In the genomic region with DNA sequence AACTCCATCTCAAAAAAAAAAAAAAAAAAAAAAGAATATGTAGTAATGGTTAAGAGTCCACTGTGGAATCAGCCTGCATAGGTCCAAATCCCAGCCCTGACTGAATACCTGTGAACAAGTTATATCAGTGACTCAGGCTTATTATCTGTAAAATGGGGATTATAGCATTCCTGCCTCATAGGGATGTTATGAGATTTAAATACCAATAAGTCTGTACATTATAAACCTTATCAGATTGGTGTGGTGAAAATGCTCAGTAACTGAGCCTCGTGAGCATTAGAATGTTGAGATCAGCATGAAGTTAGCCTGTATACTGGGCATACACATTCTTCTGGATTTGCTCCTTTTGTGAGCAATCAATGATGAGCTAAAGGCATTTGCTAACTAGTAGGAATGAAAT, we compare ENCODE assay signal across 21 cellular contexts.
"Had no signal": no experiment of that assay in that cellular context is flagged by ENCODE, and none has a peak within 500 bp of the region (broad histone marks: within the 10 kb centered on the region; RNA-seq: fewer than 3 reads in every experiment).

No MANE protein-coding gene starts in this region.

- DNase-seq: colonic mucosa; dermis blood vessel endothelial cell; esophagus squamous epithelium; foreskin keratinocyte; head of caudate nucleus; hypothalamus; kidney glomerular epithelial cell; mammary epithelial cell; natural killer cell; occipital lobe; right cardiac atrium; stimulated activated CD4-positive, alpha-beta T cell treated with anti-CD3 and anti-CD28 coated beads, Interleukin-4, amount 100 ng/mL, for 1 hour; stimulated activated CD8-positive, alpha-beta memory T cell treated with anti-CD3 and anti-CD28 coated beads, Interleukin-4, amount 100 ng/mL, for 48 hours; stimulated activated naive CD8-positive, alpha-beta T cell treated with anti-CD3 and anti-CD28 coated beads, Interleukin-15, Interleukin-2, amounts not matched to agents 100 U/mL and 50 U/mL, for 24 hours; tibial artery; upper lobe of right lung had no signal

- FAIRE-seq: islet of Langerhans, pancreas had no signal

- ATAC-seq: foreskin keratinocyte; natural killer cell; pancreas; right cardiac atrium; stimulated activated effector memory CD8-positive, alpha-beta T cell treated with anti-CD3 and anti-CD28 coated beads, Interleukin-12 subunit alpha, Interleukin-12 subunit beta, amount 100 ng/mL, for 72 hours; stimulated activated naive CD8-positive, alpha-beta T cell treated with anti-CD3 and anti-CD28 coated beads, Interleukin-15, Interleukin-2, amounts not matched to agents 100 U/mL and 50 U/mL, for 24 hours; upper lobe of right lung had no signal

- H3K27ac Mint-ChIP-seq: natural killer cell; progenitor cell of endocrine pancreas; stimulated activated effector memory CD8-positive, alpha-beta T cell treated with anti-CD3 and anti-CD28 coated beads, Interleukin-12 subunit alpha, Interleukin-12 subunit beta, amount 100 ng/mL, for 72 hours had no signal

- H3K36me3 ChIP-seq: colonic mucosa, pancreas, tibial artery, upper lobe of right lung, vagina had no signal

- H3K36me3 Mint-ChIP-seq: natural killer cell had no signal

- H3K4me3 ChIP-seq: colonic mucosa, esophagus squamous epithelium, pancreas, tibial artery, upper lobe of right lung, vagina had no signal

- H3K9me3 ChIP-seq: colonic mucosa, esophagus squamous epithelium, pancreas, tibial artery, upper lobe of right lung, vagina had no signal

- H3K9me3 Mint-ChIP-seq: natural killer cell; stimulated activated effector memory CD8-positive, alpha-beta T cell treated with anti-CD3 and anti-CD28 coated beads, Interleukin-12 subunit alpha, Interleukin-12 subunit beta, amount 100 ng/mL, for 72 hours had no signal

- H3K27ac ChIP-seq: colonic mucosa, foreskin keratinocyte, pancreas, upper lobe of right lung, vagina had no signal

- H3K4me3 Mint-ChIP-seq: natural killer cell; stimulated activated effector memory CD8-positive, alpha-beta T cell treated with anti-CD3 and anti-CD28 coated beads, Interleukin-12 subunit alpha, Interleukin-12 subunit beta, amount 100 ng/mL, for 72 hours had no signal

- H3K27me3 ChIP-seq: colonic mucosa, esophagus squamous epithelium, foreskin keratinocyte, pancreas, tibial artery, upper lobe of right lung, vagina had no signal

- H3K27me3 Mint-ChIP-seq: progenitor cell of endocrine pancreas had no signal
